27 cellular contexts compared by ENCODE assay signal in genomic region chr7:98627062-98627790, GRCh38.
"Had no signal": no experiment of that assay in that cellular context is flagged by ENCODE, and none has a peak within 500 bp of the region (broad histone marks: within the 10 kb centered on the region; RNA-seq: fewer than 3 reads in every experiment).

No MANE protein-coding gene starts in this region.

- H3K27ac ChIP-seq: coronary artery, dorsolateral prefrontal cortex, neutrophil, ovary, right lobe of liver, skin epidermis, uterus, WERI-Rb-1 had no signal

- H3K4me1 ChIP-seq: right lobe of liver, tibial nerve, uterus had no signal

- H3K36me3 Mint-ChIP-seq: activated naive CD8-positive, alpha-beta T cell; stimulated activated memory B cell treated with anti-CD40 and anti-IgM and Interleukin-4, amounts not matched to agents 10 μg/mL and 1 μg/mL and 100 μg/mL, for 72 hours; T-cell had no signal

- H3K4me3 ChIP-seq: coronary artery, ovary, right lobe of liver, skin epidermis, tibial nerve, uterus had no signal

- DNase-seq: activated CD4-positive, alpha-beta T cell treated with anti-CD3 and anti-CD28 coated beads for 48 hours; activated CD4-positive, alpha-beta T cell treated with anti-CD3 and anti-CD28 coated beads, Interleukin-2, amount 50 U/mL, for 48 hours; activated CD8-positive, alpha-beta memory T cell treated with anti-CD3 and anti-CD28 coated beads for 24 hours; activated effector memory CD4-positive, alpha-beta T cell treated with Interleukin-2 at 50 U/mL for 16 hours; activated naive CD4-positive, alpha-beta T cell treated with Interleukin-2 at 50 U/mL for 16 hours; aorta; effector memory CD8-positive, alpha-beta T cell; hippocampal formation; left cardiac atrium; ovary; right lobe of liver; stimulated activated CD4-positive, alpha-beta T cell treated with anti-CD3 and anti-CD28 coated beads, Interleukin-4, amount 100 ng/mL, for 24 hours; T-cell; T-helper 9 cell; uterus; WERI-Rb-1 had no signal

- H3K4me3 Mint-ChIP-seq: activated naive CD8-positive, alpha-beta T cell; effector memory CD8-positive, alpha-beta T cell; memory B cell; nephron; stimulated activated memory B cell treated with anti-CD40 and anti-IgM and Interleukin-4, amounts not matched to agents 10 μg/mL and 1 μg/mL and 100 μg/mL, for 72 hours; T-cell had no signal

- H3K27me3 ChIP-seq: ovary, tibial nerve, uterus had no signal

- H3K36me3 ChIP-seq: neutrophil, ovary, right lobe of liver, uterus had no signal

- H3K9me3 Mint-ChIP-seq: effector memory CD8-positive, alpha-beta T cell had no signal

- H3K4me1 Mint-ChIP-seq: memory B cell; nephron; stimulated activated memory B cell treated with anti-CD40 and anti-IgM and Interleukin-4, amounts not matched to agents 10 μg/mL and 1 μg/mL and 100 μg/mL, for 72 hours had no signal

- ATAC-seq: activated CD4-positive, CD25-positive, alpha-beta regulatory T cell treated with anti-CD3 and anti-CD28 coated beads, Interleukin-2, amount 50 U/mL, for 24 hours; effector memory CD8-positive, alpha-beta T cell; left cardiac atrium; stimulated activated memory B cell treated with anti-CD40 and anti-IgM and Interleukin-4, amounts not matched to agents 10 μg/mL and 1 μg/mL and 100 μg/mL, for 72 hours; T-cell had no signal

- H3K9me3 ChIP-seq: neutrophil, ovary, right lobe of liver, uterus had no signal

- H3K27ac Mint-ChIP-seq: activated naive CD8-positive, alpha-beta T cell; effector memory CD8-positive, alpha-beta T cell; memory B cell; nephron; progenitor cell of endocrine pancreas; stimulated activated memory B cell treated with anti-CD40 and anti-IgM and Interleukin-4, amounts not matched to agents 10 μg/mL and 1 μg/mL and 100 μg/mL, for 72 hours; T-cell had no signal
